19 cellular contexts compared by ENCODE assay signal in genomic region chr6:16383607-16384206, GRCh38.
DNase-seq lines count a peak whose midpoint lies in the region; ATAC-seq, FAIRE-seq and TF ChIP-seq lines count a peak whose summit lies in the region.
"Had no signal": no experiment of that assay in that cellular context is flagged by ENCODE, and none has a peak within 500 bp of the region (broad histone marks: within the 10 kb centered on the region; RNA-seq: fewer than 3 reads in every experiment).

No MANE protein-coding gene starts in this region.

- no peak overlapping the region for H3K9ac ChIP-seq in K562 (ENCODE audit: insufficient read depth in 1 of 2, low read depth in 2 of 2, low read length in 2 of 2)
- H3K9ac ChIP-seq in liver (ENCODE audit: low read depth in 1 of 2, low read length in 2 of 2), result no peak overlapping the region
- H3K9ac ChIP-seq in MM.1S (ENCODE audit: low read length), result no peak overlapping the region
- H3K9ac ChIP-seq: BLaER1 had no signal

- H3K36me3 ChIP-seq in K562 (ENCODE audit: control insufficient read depth, insufficient read depth, low read length) (no peaks in the 10 kb centered on the region), liver (ENCODE audit: control insufficient read depth in 4 of 4, insufficient read depth in 3 of 4, low read depth in 1 of 4, low read length in 3 of 4) (peaks cover 0 to 2% (median 0%) of the 10 kb centered on the region in 4 donors), MM.1S (replicated peaks; ENCODE audit: insufficient read depth, low read length) (no peaks in the 10 kb centered on the region)
- H3K36me3 ChIP-seq: BLaER1 had no signal

- no peaks in the 10 kb centered on the region for H3K9me2 ChIP-seq in MM.1S (replicated peaks; ENCODE audit: insufficient read depth, low read length)

- DNase-seq in activated CD4-positive, alpha-beta T cell treated with anti-CD3 and anti-CD28 coated beads for 36 hours, result no peak
- no peak for DNase-seq in activated CD4-positive, alpha-beta T cell treated with anti-CD3 and anti-CD28 coated beads, Interleukin-2, amount 50 U/mL, for 48 hours
- DNase-seq in K562 (ENCODE audit: extremely low read depth in 1 of 4, low spot score in 3 of 4), result no peak
- DNase-seq in renal cortical epithelial cell (ENCODE audit: low read depth), result peak; percentile 33
- no peak for DNase-seq in activated naive CD8-positive, alpha-beta T cell treated with anti-CD3 and anti-CD28 coated beads for 36 hours
- no peak for DNase-seq in MM.1S
- DNase-seq in SKM-1 (lab: John Stamatoyannopoulos, UW; ENCODE audit: unreplicated experiment), result no peak
- DNase-seq: AML-193; Caco-2; CD8-positive, alpha-beta memory T cell; DND-41; GDM1; H7 had no signal

- H3K27ac ChIP-seq in K562 (ENCODE audit: extremely low read depth, low read depth, low read length) (no peak overlapping the region), liver (ENCODE audit: low read depth in 1 of 2, low read length in 2 of 2) (no peak overlapping the region), MM.1S (ENCODE audit: low read length) (no peak overlapping the region)
- H3K27ac ChIP-seq: 22Rv1, BLaER1 had no signal

- TF ChIP-seq EP300 in K562 (IDR thresholded peaks at IDR 0.05; ENCODE audit: low read length), result no peak

- H3K4me3 ChIP-seq in K562 (no peak overlapping the region), liver (ENCODE audit: low read depth in 1 of 3, low read length in 3 of 3) (no peak overlapping the region), MM.1S (ENCODE audit: low read length) (no peak overlapping the region)
- H3K4me3 ChIP-seq: BLaER1, GM23338 had no signal

- H3K9me1 ChIP-seq in K562 (ENCODE audit: control insufficient read depth, insufficient read depth, low read length), result no peaks in the 10 kb centered on the region

- H3K9me3 ChIP-seq in K562 (replicated peaks; ENCODE audit: control insufficient read depth, insufficient read depth, low read depth, low read length), result no peaks in the 10 kb centered on the region
- no peaks in the 10 kb centered on the region for H3K9me3 ChIP-seq in liver (ENCODE audit: control insufficient read depth in 4 of 4, low read length in 3 of 4)
- H3K9me3 ChIP-seq in MM.1S (replicated peaks; ENCODE audit: insufficient read depth, low read length), result no peaks in the 10 kb centered on the region
- H3K9me3 ChIP-seq: BLaER1, Caco-2 had no signal

- no peaks in the 10 kb centered on the region for H3K4me1 ChIP-seq in K562 (replicated peaks in 1 of 2; ENCODE audit: control insufficient read depth in 2 of 2, insufficient read depth in 2 of 2, low read length in 2 of 2)
- peaks cover 0 to 16% (median 3%) of the 10 kb centered on the region in 4 donors for H3K4me1 ChIP-seq in liver (ENCODE audit: control insufficient read depth in 4 of 4, insufficient read depth in 4 of 4, low read length in 3 of 4)
- H3K4me1 ChIP-seq in MM.1S (ENCODE audit: low read length), result no peaks in the 10 kb centered on the region
- H3K4me1 ChIP-seq: BLaER1, Caco-2 had no signal

- no peak overlapping the region for H3K4me3 Mint-ChIP-seq in activated CD4-positive, alpha-beta T cell treated with anti-CD3 and anti-CD28 coated beads for 36 hours
- H3K4me3 Mint-ChIP-seq in activated naive CD8-positive, alpha-beta T cell treated with anti-CD3 and anti-CD28 coated beads for 36 hours, result no peak overlapping the region
- H3K4me3 Mint-ChIP-seq: CD8-positive, alpha-beta memory T cell; GM23338 had no signal

- ATAC-seq in activated CD4-positive, alpha-beta T cell treated with anti-CD3 and anti-CD28 coated beads for 36 hours, result no peak
- no peak for ATAC-seq in K562
- ATAC-seq: GM23338 had no signal

- TF ChIP-seq POLR2A in K562 (conservative IDR thresholded peaks at IDR 0.05), result no peak

- H4K20me1 ChIP-seq in K562 (replicated peaks; ENCODE audit: control insufficient read depth, insufficient read depth, low read length) (no peaks in the 10 kb centered on the region), MM.1S (ENCODE audit: insufficient read depth, low read length) (no peaks in the 10 kb centered on the region)
- H4K20me1 ChIP-seq: BLaER1 had no signal

- H3K79me2 ChIP-seq in K562 (ENCODE audit: control insufficient read depth, insufficient read depth, low read length) (no peaks in the 10 kb centered on the region), MM.1S (ENCODE audit: low read length) (no peaks in the 10 kb centered on the region)

- TF ChIP-seq CTCF in K562 (IDR thresholded peaks at IDR 0.05 in 2 of 3, conservative IDR thresholded peaks at IDR 0.05 in 1 of 3; ENCODE audit: insufficient read depth in 2 of 3, low read depth in 1 of 3, low read length in 3 of 3) (no peak), liver (IDR thresholded peaks at IDR 0.05; ENCODE audit: low read depth, low read length, missing input control) (no peak), MM.1S (IDR thresholded peaks at IDR 0.05; ENCODE audit: low read length) (no peak)

- in situ Hi-C loops in K562 (cut with MboI), result no loop called here

- POLR2A ChIA-PET in activated CD4-positive, alpha-beta T cell treated with anti-CD3 and anti-CD28 coated beads for 36 hours (lab: Charles Lee), result no interaction called here
- POLR2A ChIA-PET in K562 (lab: Yijun Ruan, JAX), result no interaction called here

- no peak overlapping the region for H3K4me2 ChIP-seq in K562 (ENCODE audit: insufficient read depth, low read length)
- no peak overlapping the region for H3K4me2 ChIP-seq in MM.1S (ENCODE audit: low read depth, low read length)
- H3K4me2 ChIP-seq: BLaER1, GM23338 had no signal

- FAIRE-seq in K562 (lab: Jason Lieb, UNC), result no peak
- FAIRE-seq: GM12892, HTR-8/SVneo had no signal

- CTCF ChIA-PET in activated CD4-positive, alpha-beta T cell treated with anti-CD3 and anti-CD28 coated beads for 36 hours (lab: Charles Lee), result interaction anchor here (0.7 kb wide), 2 partner anchors 130 to 144 kb away, joined by 3 read pairs; no protein-coding TSS in a partner anchor
- CTCF ChIA-PET in K562 (lab: Yijun Ruan, JAX; ENCODE audit: low intra/inter-chr PET ratio), result no interaction called here

- no peaks in the 10 kb centered on the region for H3K9me3 Mint-ChIP-seq in activated CD4-positive, alpha-beta T cell treated with anti-CD3 and anti-CD28 coated beads for 36 hours (ENCODE audit: low read depth)
- no peaks in the 10 kb centered on the region for H3K9me3 Mint-ChIP-seq in activated naive CD8-positive, alpha-beta T cell treated with anti-CD3 and anti-CD28 coated beads for 36 hours
- H3K9me3 Mint-ChIP-seq: CD8-positive, alpha-beta memory T cell; GM23338 had no signal

- no peaks in the 10 kb centered on the region for H3K27me3 Mint-ChIP-seq in activated CD4-positive, alpha-beta T cell treated with anti-CD3 and anti-CD28 coated beads for 36 hours
- H3K27me3 Mint-ChIP-seq in activated naive CD8-positive, alpha-beta T cell treated with anti-CD3 and anti-CD28 coated beads for 36 hours, result no peaks in the 10 kb centered on the region
- H3K27me3 Mint-ChIP-seq: CD8-positive, alpha-beta memory T cell had no signal

- BruUV-seq in K562 (replicated peaks; lab: Mats Ljungman, UMichigan), result no TSS peak

- TF ChIP-seq RAD21 in K562 (CRISPR knock-in tag; conservative IDR thresholded peaks at IDR 0.05 in 1 of 2, IDR thresholded peaks at IDR 0.05 in 1 of 2) (no peak), liver (IDR thresholded peaks at IDR 0.05) (no peak)

- 2% methylated on average over 5 of the region's 5 CpGs for WGBS in K562 (ENCODE audit: insufficient coverage, low coverage, missing lambda C conversion rate)
- WGBS in liver, result 56% methylated on average over 5 of the region's 5 CpGs

- H3K27me3 ChIP-seq in K562 (ENCODE audit: control insufficient read depth in 2 of 2, insufficient read depth in 2 of 2, low read length in 2 of 2), result peaks cover 24 to 25% of the 10 kb centered on the region in 2 experiments
- no peaks in the 10 kb centered on the region for H3K27me3 ChIP-seq in liver (ENCODE audit: control insufficient read depth in 4 of 4, insufficient read depth in 4 of 4, low read length in 3 of 4)
- H3K27me3 ChIP-seq in MM.1S (replicated peaks; ENCODE audit: insufficient read depth, low read length), result no peaks in the 10 kb centered on the region
- H3K27me3 ChIP-seq: BLaER1 had no signal

- H3K36me3 Mint-ChIP-seq in activated CD4-positive, alpha-beta T cell treated with anti-CD3 and anti-CD28 coated beads for 36 hours (ENCODE audit: low read depth), result no peaks in the 10 kb centered on the region
- peaks cover 5% of the 10 kb centered on the region for H3K36me3 Mint-ChIP-seq in activated naive CD8-positive, alpha-beta T cell treated with anti-CD3 and anti-CD28 coated beads for 36 hours

- H2AFZ ChIP-seq in K562 (ENCODE audit: low read depth, low read length) (no peak overlapping the region), MM.1S (ENCODE audit: low read length) (no peak overlapping the region)
- H2AFZ ChIP-seq: GM23338 had no signal

- H3K4me1 Mint-ChIP-seq in activated CD4-positive, alpha-beta T cell treated with anti-CD3 and anti-CD28 coated beads for 36 hours, result no peaks in the 10 kb centered on the region
- no peaks in the 10 kb centered on the region for H3K4me1 Mint-ChIP-seq in activated naive CD8-positive, alpha-beta T cell treated with anti-CD3 and anti-CD28 coated beads for 36 hours
- H3K4me1 Mint-ChIP-seq: GM23338 had no signal

- H3K27ac Mint-ChIP-seq in activated CD4-positive, alpha-beta T cell treated with anti-CD3 and anti-CD28 coated beads for 36 hours, result peak overlapping the region; percentile 9
- no peak overlapping the region for H3K27ac Mint-ChIP-seq in activated naive CD8-positive, alpha-beta T cell treated with anti-CD3 and anti-CD28 coated beads for 36 hours
- H3K27ac Mint-ChIP-seq: GM23338 had no signal

- no peaks in the 10 kb centered on the region for H3F3A ChIP-seq in MM.1S (ENCODE audit: insufficient read depth, low read length)

- intact Hi-C loops in activated CD4-positive, alpha-beta T cell treated with anti-CD3 and anti-CD28 coated beads for 36 hours (cut with DNase I, micrococcal nuclease), result no loop called here
- intact Hi-C loops in K562 (cut with micrococcal nuclease), result no loop called here

TF ChIP-seq in K562, 482 proteins besides CTCF, POLR2A, EP300 and RAD21:
- TF ChIP-seq KAT7 (CRISPR knock-in tag; IDR thresholded peaks at IDR 0.05; ENCODE audit: borderline replicate concordance) (no peak), CEBPB (tag; IDR thresholded peaks at IDR 0.05) (peak; percentile 28; the same call in 1 of the 2 replicates), KLF16 (IDR thresholded peaks at IDR 0.05) (no peak)

TF ChIP-seq in liver, 16 proteins besides CTCF, POLR2A, EP300 and RAD21:
- peak; percentile 33 to 35 for TF ChIP-seq RXRA (IDR thresholded peaks at IDR 0.05)
- TF ChIP-seq, protein P1, sequence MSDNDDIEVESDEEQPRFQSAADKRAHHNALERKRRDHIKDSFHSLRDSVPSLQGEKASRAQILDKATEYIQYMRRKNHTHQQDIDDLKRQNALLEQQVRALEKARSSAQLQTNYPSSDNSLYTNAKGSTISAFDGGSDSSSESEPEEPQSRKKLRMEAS (IDR thresholded peaks at IDR 0.05), result no peak
- TF ChIP-seq HNF4A (conservative IDR thresholded peaks at IDR 0.05), result peak; percentile 23 to 41
TF ChIP-seq in liver: peak in this region for 2.
